In genomic region chr3:151774235-151774634, GRCh38 we compare ENCODE assay signal across 1 cellular context.
TF ChIP-seq lines count a peak whose summit lies in the region.

No MANE protein-coding gene starts in this region.

TF ChIP-seq in WTC11, 78 proteins besides CTCF, POLR2A, EP300 and RAD21:
- TF ChIP-seq USF2 (CRISPR knock-in tag; IDR thresholded peaks at IDR 0.05) (no peak), HMGA2 (CRISPR knock-in tag; IDR thresholded peaks at IDR 0.05) (0 out of 2 replicates have a peak, but pooled peaks have one; percentile 22)
TF ChIP-seq in WTC11: peak in this region for 1.
